In genomic region chr1:110513511-110513910, GRCh38 we compare ENCODE assay signal across 1 cellular context.
TF ChIP-seq lines count a peak whose summit lies in the region.

No MANE protein-coding gene starts in this region.

TF ChIP-seq in SK-N-SH treated with all-trans-retinoic acid at 6 μM for 48 hours, 23 proteins besides CTCF, POLR2A, EP300 and RAD21 (continued from another document):
- no peak for TF ChIP-seq CREB5 (CRISPR knock-in tag; IDR thresholded peaks at IDR 0.05; ENCODE audit: low read depth)
- no peak for TF ChIP-seq OSR1 (CRISPR knock-in tag; IDR thresholded peaks at IDR 0.05)
